Comparison of ENCODE assay signal across 9 cellular contexts in genomic region chr13:108895220-108895704, GRCh38.
A peak's percentile ranks its signal among the peaks of the same experiment; 100 is the strongest.
DNase-seq lines count a peak whose midpoint lies in the region; ATAC-seq and TF ChIP-seq lines count a peak whose summit lies in the region.
"Had no signal": no experiment of that assay in that cellular context is flagged by ENCODE, and none has a peak within 500 bp of the region (broad histone marks: within the 10 kb centered on the region; RNA-seq: fewer than 3 reads in every experiment).

No MANE protein-coding gene starts in this region.

- no peak overlapping the region for H3K4me3 Mint-ChIP-seq in activated T-helper 1 cell treated with anti-CD3 and anti-CD28 coated beads, Interleukin-12 subunit alpha, Interleukin-12 subunit beta, Interleukin-2, Interleukin-4 antibody, amounts not matched to agents 30 ng/mL and 10 ng/mL and 1 ng/mL, durations not matched to agents 14 hours and 24 hours and 36 hours
- H3K4me3 Mint-ChIP-seq: stimulated activated naive CD8-positive, alpha-beta T cell treated with anti-CD3 and anti-CD28 coated beads, Interleukin-15, Interleukin-2, amounts not matched to agents 100 ng/mL and 50 ng/mL, for 24 hours had no signal

- intact Hi-C loops in ascending aorta (cut with DNase I) (loop anchor here (2.0 to 5.0 kb wide), 2 partner anchors 572 to 668 kb away; no protein-coding TSS in a partner anchor), left lung (cut with DNase I) (no loop called here), posterior cingulate gyrus (cut with DNase I) (loop anchor here (2.0 to 5.0 kb wide), 3 partner anchors 552 to 668 kb away; no protein-coding TSS in a partner anchor)
- intact Hi-C loops in activated T-helper 1 cell treated with anti-CD3 and anti-CD28 coated beads, Interleukin-12 subunit alpha, Interleukin-12 subunit beta, Interleukin-2, Interleukin-4 antibody, amounts not matched to agents 30 ng/mL and 10 ng/mL and 1 ng/mL, durations not matched to agents 14 hours and 24 hours and 36 hours (cut with micrococcal nuclease), result loop anchor here (1.0 to 5.0 kb wide), 4 partner anchors 288 to 668 kb away; no protein-coding TSS in a partner anchor

- no peak overlapping the region for H3K4me3 ChIP-seq in AG09309 (ENCODE audit: control insufficient read depth, low read depth, low read length)
- no peak overlapping the region for H3K4me3 ChIP-seq in ascending aorta
- H3K4me3 ChIP-seq in left lung, result no peak overlapping the region

- H3K27ac ChIP-seq in ascending aorta (no peak overlapping the region), left lung (no peak overlapping the region)

- H3K36me3 ChIP-seq in ascending aorta, result no peaks in the 10 kb centered on the region
- H3K36me3 ChIP-seq in left lung, result no peaks in the 10 kb centered on the region

- H3K27me3 ChIP-seq in ascending aorta, result no peaks in the 10 kb centered on the region
- H3K27me3 ChIP-seq in left lung, result no peaks in the 10 kb centered on the region

- peaks cover 13% of the 10 kb centered on the region for H3K4me1 Mint-ChIP-seq in activated T-helper 1 cell treated with anti-CD3 and anti-CD28 coated beads, Interleukin-12 subunit alpha, Interleukin-12 subunit beta, Interleukin-2, Interleukin-4 antibody, amounts not matched to agents 30 ng/mL and 10 ng/mL and 1 ng/mL, durations not matched to agents 14 hours and 24 hours and 36 hours (ENCODE audit: low read depth)

- H3K27ac Mint-ChIP-seq in activated T-helper 1 cell treated with anti-CD3 and anti-CD28 coated beads, Interleukin-12 subunit alpha, Interleukin-12 subunit beta, Interleukin-2, Interleukin-4 antibody, amounts not matched to agents 30 ng/mL and 10 ng/mL and 1 ng/mL, durations not matched to agents 14 hours and 24 hours and 36 hours, result no peak overlapping the region
- H3K27ac Mint-ChIP-seq: stimulated activated naive CD8-positive, alpha-beta T cell treated with anti-CD3 and anti-CD28 coated beads, Interleukin-15, Interleukin-2, amounts not matched to agents 100 ng/mL and 50 ng/mL, for 24 hours had no signal

- TF ChIP-seq CTCF in AG09309 (IDR thresholded peaks at IDR 0.05; ENCODE audit: control insufficient read depth, insufficient read depth, low read depth, low read length, missing control alignments), result peak; percentile 37
- peak; percentile 12 to 49 (median 38) for TF ChIP-seq CTCF in ascending aorta (IDR thresholded peaks at IDR 0.05)
- peak; percentile 28 to 41 for TF ChIP-seq CTCF in left lung (IDR thresholded peaks at IDR 0.05)

- H3K27me3 Mint-ChIP-seq in activated T-helper 1 cell treated with anti-CD3 and anti-CD28 coated beads, Interleukin-12 subunit alpha, Interleukin-12 subunit beta, Interleukin-2, Interleukin-4 antibody, amounts not matched to agents 30 ng/mL and 10 ng/mL and 1 ng/mL, durations not matched to agents 14 hours and 24 hours and 36 hours (ENCODE audit: insufficient read depth), result peaks cover 4% of the 10 kb centered on the region

- H3K9me3 Mint-ChIP-seq in activated T-helper 1 cell treated with anti-CD3 and anti-CD28 coated beads, Interleukin-12 subunit alpha, Interleukin-12 subunit beta, Interleukin-2, Interleukin-4 antibody, amounts not matched to agents 30 ng/mL and 10 ng/mL and 1 ng/mL, durations not matched to agents 14 hours and 24 hours and 36 hours, result no peaks in the 10 kb centered on the region
- H3K9me3 Mint-ChIP-seq: stimulated activated naive CD8-positive, alpha-beta T cell treated with anti-CD3 and anti-CD28 coated beads, Interleukin-15, Interleukin-2, amounts not matched to agents 100 ng/mL and 50 ng/mL, for 24 hours had no signal

- DNase-seq in AG09309 (ENCODE audit: low read depth) (no peak), NCI-H1930 (lab: John Stamatoyannopoulos, UW) (peak; percentile 3 to 27), ascending aorta (ENCODE audit: low spot score in 2 of 2) (no peak), left lung (no peak), retina (no peak), posterior cingulate gyrus (no peak)
- DNase-seq in activated T-helper 1 cell treated with anti-CD3 and anti-CD28 coated beads, Interleukin-12 subunit alpha, Interleukin-12 subunit beta, Interleukin-2, Interleukin-4 antibody, amounts not matched to agents 30 ng/mL and 10 ng/mL and 1 ng/mL, durations not matched to agents 14 hours and 24 hours and 36 hours (ENCODE audit: low spot score), result no peak

- peak; percentile 65 for ATAC-seq in GM18867 (IDR thresholded peaks at IDR 0.05; ENCODE audit: unreplicated experiment)
- ATAC-seq in left lung, result peak; percentile 56

- H3K4me1 ChIP-seq in ascending aorta, result no peaks in the 10 kb centered on the region
- H3K4me1 ChIP-seq in left lung, result no peaks in the 10 kb centered on the region

- no peaks in the 10 kb centered on the region for H3K9me3 ChIP-seq in ascending aorta
- no peaks in the 10 kb centered on the region for H3K9me3 ChIP-seq in left lung

- no peaks in the 10 kb centered on the region for H3K36me3 Mint-ChIP-seq in activated T-helper 1 cell treated with anti-CD3 and anti-CD28 coated beads, Interleukin-12 subunit alpha, Interleukin-12 subunit beta, Interleukin-2, Interleukin-4 antibody, amounts not matched to agents 30 ng/mL and 10 ng/mL and 1 ng/mL, durations not matched to agents 14 hours and 24 hours and 36 hours (ENCODE audit: low read depth)

Comparison
In these comparisons a context has a peak if more than half of its experiments do, and no peak if none do; other contexts are left out.
1. DNase-seq: peak in NCI-H1930 (2 of 2); none in AG09309 (single experiment), ascending aorta (0 of 2), left lung (0 of 2), activated T-helper 1 cell treated with anti-CD3 and anti-CD28 coated beads, Interleukin-12 subunit alpha, Interleukin-12 subunit beta, Interleukin-2, Interleukin-4 antibody, amounts not matched to agents 30 ng/mL and 10 ng/mL and 1 ng/mL, durations not matched to agents 14 hours and 24 hours and 36 hours (single experiment), retina (single experiment) and posterior cingulate gyrus (0 of 10).
2. intact Hi-C loops: an anchor here in ascending aorta (2.0 to 5.0 kb wide), activated T-helper 1 cell treated with anti-CD3 and anti-CD28 coated beads, Interleukin-12 subunit alpha, Interleukin-12 subunit beta, Interleukin-2, Interleukin-4 antibody, amounts not matched to agents 30 ng/mL and 10 ng/mL and 1 ng/mL, durations not matched to agents 14 hours and 24 hours and 36 hours (1.0 to 5.0 kb wide) and posterior cingulate gyrus (2.0 to 5.0 kb wide); none called in left lung.
3. Peak in every context shown above with its lines, with median percentiles within 50 percentile points of each other: CTCF ChIP-seq.